Comparison of ENCODE assay signal across 3 cellular contexts in genomic region chr17:37719866-37720265, GRCh38.
TF ChIP-seq lines count a peak whose summit lies in the region.

No MANE protein-coding gene starts in this region.

TF ChIP-seq in A549, 52 proteins besides CTCF, POLR2A, EP300 and RAD21:
- TF ChIP-seq NPAS2 (CRISPR knock-in tag; IDR thresholded peaks at IDR 0.05; ENCODE audit: borderline replicate concordance) (no peak), CHD4 (IDR thresholded peaks at IDR 0.05; ENCODE audit: borderline replicate concordance) (no peak), MAX (IDR thresholded peaks at IDR 0.05) (no peak), GATA3 (IDR thresholded peaks at IDR 0.05; ENCODE audit: borderline replicate concordance) (no peak), MAFK (IDR thresholded peaks at IDR 0.05; ENCODE audit: partially characterized antibody) (no peak), USF2 (IDR thresholded peaks at IDR 0.05) (no peak), BHLHE40 (IDR thresholded peaks at IDR 0.05; ENCODE audit: low read depth, low read length) (no peak), HOXB13 (CRISPR knock-in tag; IDR thresholded peaks at IDR 0.05; ENCODE audit: low read depth) (no peak), HOXB5 (CRISPR knock-in tag; IDR thresholded peaks at IDR 0.05) (no peak), REST (IDR thresholded peaks at IDR 0.05) (no peak), CEBPB (IDR thresholded peaks at IDR 0.05) (no peak), CHD2 (IDR thresholded peaks at IDR 0.05; ENCODE audit: low read length, partially characterized antibody) (no peak), ZSCAN20 (CRISPR knock-in tag; IDR thresholded peaks at IDR 0.05) (no peak), ZFP36 (IDR thresholded peaks at IDR 0.05; ENCODE audit: borderline replicate concordance, partially characterized antibody) (no peak), MAZ (IDR thresholded peaks at IDR 0.05; ENCODE audit: borderline replicate concordance, low read depth, low read length) (no peak)

TF ChIP-seq in IMR-90, 13 proteins besides CTCF, POLR2A, EP300 and RAD21:
- TF ChIP-seq BHLHE40 (IDR thresholded peaks at IDR 0.05; ENCODE audit: low read depth, low read length), result no peak
- no peak for TF ChIP-seq CEBPB (IDR thresholded peaks at IDR 0.05; ENCODE audit: low read depth, low read length)
- TF ChIP-seq USF2 (IDR thresholded peaks at IDR 0.05; ENCODE audit: low read depth, low read length), result no peak
- TF ChIP-seq SMC3 (IDR thresholded peaks at IDR 0.05; ENCODE audit: low read depth, low read length), result no peak
- no peak for TF ChIP-seq RCOR1 (IDR thresholded peaks at IDR 0.05; ENCODE audit: insufficient replicate concordance, low read length)
TF ChIP-seq in IMR-90: peak in this region for 0.

TF ChIP-seq in H1, 55 proteins besides CTCF, POLR2A, EP300 and RAD21:
- TF ChIP-seq PHF8 (conservative IDR thresholded peaks at IDR 0.05; ENCODE audit: low read depth, low read length) (no peak), HDAC2 (IDR thresholded peaks at IDR 0.05; ENCODE audit: borderline replicate concordance in 1 of 2, low read depth in 2 of 2, low read length in 2 of 2) (no peak), EZH2 (IDR thresholded peaks at IDR 0.05; ENCODE audit: low read depth, low read length, severe bottlenecking) (no peak), ASH2L (IDR thresholded peaks at IDR 0.05; ENCODE audit: low read length) (no peak), CREB1 (IDR thresholded peaks at IDR 0.05) (no peak), ATF2 (IDR thresholded peaks at IDR 0.05; ENCODE audit: low read length) (no peak), CHD7 (IDR thresholded peaks at IDR 0.05; ENCODE audit: insufficient replicate concordance, low read length) (no peak), E2F6 (IDR thresholded peaks at IDR 0.05) (no peak), SAP30 (IDR thresholded peaks at IDR 0.05; ENCODE audit: insufficient read depth, insufficient replicate concordance, low read length) (no peak), SIX5 (IDR thresholded peaks at IDR 0.05; ENCODE audit: low read depth, low read length) (no peak)
